ENCODE assay signal across 11 cellular contexts in the genomic region with DNA sequence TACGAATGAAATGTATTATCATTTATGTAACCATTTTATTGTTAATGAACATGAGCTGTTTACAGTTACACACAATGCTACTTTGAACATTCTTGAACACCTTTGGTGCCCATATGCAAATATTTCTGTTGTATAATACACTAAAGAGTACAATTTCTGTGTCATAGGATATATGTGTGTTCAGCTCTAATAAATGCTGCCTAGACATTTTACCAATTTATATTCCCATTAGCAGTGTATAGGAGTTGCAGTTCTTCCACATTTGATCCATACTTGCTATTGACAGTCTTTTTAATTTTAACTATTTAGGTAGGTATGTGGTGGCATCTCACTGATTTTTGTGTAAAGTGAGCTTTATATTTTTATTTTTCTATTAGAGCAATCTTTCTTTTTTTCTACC.
"Had no signal": no experiment of that assay in that cellular context is flagged by ENCODE, and none has a peak within 500 bp of the region (broad histone marks: within the 10 kb centered on the region; RNA-seq: fewer than 3 reads in every experiment).

No MANE protein-coding gene starts in this region.

- H3K36me3 ChIP-seq: HAP-1 had no signal

- ATAC-seq: GM23338, HCT116 had no signal

- DNase-seq: GM23248, GOT3, H7, H9, HCEC 1CT, HFFc6 had no signal

- H3K4me3 ChIP-seq: GM23248, GM23338, HAP-1 had no signal

- H2AFZ ChIP-seq: GM23248, GM23338 had no signal

- FAIRE-seq: H1, H54 had no signal

- H3K27ac Mint-ChIP-seq: GM23338, H9, HFFc6 had no signal

- H3K9me3 ChIP-seq: HAP-1 had no signal

- H3K4me1 ChIP-seq: HAP-1 had no signal

- H3K9ac ChIP-seq: GM23248 had no signal

- H3K4me3 Mint-ChIP-seq: GM23338, H9, HFFc6 had no signal

- H3K27ac ChIP-seq: GM23248 had no signal

- H3K9me3 Mint-ChIP-seq: GM23338, H9 had no signal

- H3K4me2 ChIP-seq: GM23338 had no signal
